19 cellular contexts compared by ENCODE assay signal in genomic region chr9:130387398-130387797, GRCh38. TPM values are rescaled to one million over a fixed set of nuclear protein-coding genes. Genes with fewer than 3 reads are reported as not detected.
DNase-seq lines count a peak whose midpoint lies in the region; ATAC-seq and TF ChIP-seq lines count a peak whose summit lies in the region.
"Had no signal": no experiment of that assay in that cellular context is flagged by ENCODE, and none has a peak within 500 bp of the region (broad histone marks: within the 10 kb centered on the region; RNA-seq: fewer than 3 reads in every experiment).

No MANE protein-coding gene starts in this region.

- DNase-seq in NCI-H748 (lab: John Stamatoyannopoulos, UW; ENCODE audit: unreplicated experiment) (peak; percentile 13), NCI-H748 treated with DMSO at 0.1 percent for 48 hours (lab: John Stamatoyannopoulos, UW) (no peak), GM23338 (ENCODE audit: low spot score) (no peak), SJCRH30 (peak; percentile 55 to 77), neural progenitor cell (ENCODE audit: low spot score) (no peak), Calu3 (no peak)
- DNase-seq in naive thymus-derived CD8-positive, alpha-beta T cell = no peak
- DNase-seq: AML-193; BE2C; CD4-positive, alpha-beta T cell; CD8-positive, alpha-beta memory T cell; DMS53; DMS79 treated with DMSO at 0.1 percent for 48 hours; GF-D8; GOT3 had no signal

- no peaks in the 10 kb centered on the region for H3K9me3 Mint-ChIP-seq in GM23338
- no peaks in the 10 kb centered on the region for H3K9me3 Mint-ChIP-seq in neural progenitor cell
- H3K9me3 Mint-ChIP-seq in naive thymus-derived CD8-positive, alpha-beta T cell = no peaks in the 10 kb centered on the region
- no peaks in the 10 kb centered on the region for H3K9me3 Mint-ChIP-seq in Calu3 (ENCODE audit: low read depth, unreplicated experiment)
- H3K9me3 Mint-ChIP-seq: CD14-positive monocyte; CD4-positive, alpha-beta T cell; CD8-positive, alpha-beta memory T cell had no signal

- H3K36me3 ChIP-seq in GM23338 (ENCODE audit: insufficient read depth) (no peaks in the 10 kb centered on the region), SJCRH30 (no peaks in the 10 kb centered on the region), neural progenitor cell (no peaks in the 10 kb centered on the region)
- H3K36me3 ChIP-seq: BE2C; BLaER1 treated with 17β-estradiol and CSF1 and Interleukin-3, amounts not matched to agents 10 nM and 100 nM; HAP-1 had no signal

- H2AFZ ChIP-seq in GM23338 (no peak overlapping the region), neural progenitor cell (replicated peaks) (peak overlapping the region; percentile 17)

- CTCF ChIA-PET in Calu3 (lab: Charles Lee) = no interaction called here

- H3K4me1 ChIP-seq in GM23338 (ENCODE audit: insufficient read depth) (no peaks in the 10 kb centered on the region), SJCRH30 (peaks cover 16% of the 10 kb centered on the region; the same call in 1 of the 2 replicates), neural progenitor cell (peaks cover 5% of the 10 kb centered on the region)
- H3K4me1 ChIP-seq: BE2C, HAP-1 had no signal

- H3K4me2 ChIP-seq in GM23338 (no peak overlapping the region), neural progenitor cell (no peak overlapping the region)
- H3K4me2 ChIP-seq: BLaER1 treated with 17β-estradiol and CSF1 and Interleukin-3, amounts not matched to agents 10 nM and 100 nM had no signal

- H3K9me3 ChIP-seq in SJCRH30 (replicated peaks) = no peaks in the 10 kb centered on the region
- H3K9me3 ChIP-seq in neural progenitor cell (ENCODE audit: low read depth) = no peaks in the 10 kb centered on the region
- H3K9me3 ChIP-seq: BE2C; BLaER1 treated with 17β-estradiol and CSF1 and Interleukin-3, amounts not matched to agents 10 nM and 100 nM; HAP-1 had no signal

- H3K79me2 ChIP-seq in GM23338 (replicated peaks; ENCODE audit: insufficient read depth) (no peaks in the 10 kb centered on the region), neural progenitor cell (ENCODE audit: low read depth) (no peaks in the 10 kb centered on the region)

- H3K27ac ChIP-seq in GM23338 (ENCODE audit: low read depth) (no peak overlapping the region), SJCRH30 (no peak overlapping the region), neural progenitor cell (no peak overlapping the region)
- H3K27ac ChIP-seq: 22Rv1; BLaER1 treated with 17β-estradiol and CSF1 and Interleukin-3, amounts not matched to agents 10 nM and 100 nM had no signal

- H3K27me3 Mint-ChIP-seq in GM23338 (ENCODE audit: insufficient read depth, low read depth, poor library complexity) (peaks cover 8% of the 10 kb centered on the region), neural progenitor cell (ENCODE audit: insufficient read depth, low read depth) (peaks cover 5% of the 10 kb centered on the region), Calu3 (ENCODE audit: unreplicated experiment) (peaks cover 31% of the 10 kb centered on the region)
- peaks cover 0 to 10% (median 1%) of the 10 kb centered on the region in 5 donors for H3K27me3 Mint-ChIP-seq in naive thymus-derived CD8-positive, alpha-beta T cell

- H3K9ac ChIP-seq in neural progenitor cell = no peak overlapping the region
- H3K9ac ChIP-seq: BLaER1 treated with 17β-estradiol and CSF1 and Interleukin-3, amounts not matched to agents 10 nM and 100 nM had no signal

- no peak for ATAC-seq in GM23338
- no peak for ATAC-seq in naive thymus-derived CD8-positive, alpha-beta T cell

- no peaks in the 10 kb centered on the region for H3K9me2 ChIP-seq in GM23338 (ENCODE audit: insufficient read depth)

- peaks cover 9% of the 10 kb centered on the region; the same call in 1 of the 3 replicates for H3K4me1 Mint-ChIP-seq in GM23338
- peaks cover 14% of the 10 kb centered on the region for H3K4me1 Mint-ChIP-seq in neural progenitor cell
- peaks cover 0 to 4% (median 0%) of the 10 kb centered on the region in 4 donors for H3K4me1 Mint-ChIP-seq in naive thymus-derived CD8-positive, alpha-beta T cell
- H3K4me1 Mint-ChIP-seq in Calu3 (ENCODE audit: low read depth, unreplicated experiment) = no peaks in the 10 kb centered on the region
- H3K4me1 Mint-ChIP-seq: CD14-positive monocyte; CD8-positive, alpha-beta memory T cell had no signal

- H3K4me3 ChIP-seq in GM23338 = no peak overlapping the region
- peak overlapping the region; percentile 38 for H3K4me3 ChIP-seq in SJCRH30
- H3K4me3 ChIP-seq in neural progenitor cell = no peak overlapping the region
- H3K4me3 ChIP-seq: BLaER1 treated with 17β-estradiol and CSF1 and Interleukin-3, amounts not matched to agents 10 nM and 100 nM; HAP-1 had no signal

- H3K27ac Mint-ChIP-seq in GM23338 (0 out of 2 replicates have a peak overlapping the region, but pooled peaks have one; percentile 29), neural progenitor cell (no peak overlapping the region), Calu3 (ENCODE audit: unreplicated experiment) (no peak overlapping the region)
- H3K27ac Mint-ChIP-seq in naive thymus-derived CD8-positive, alpha-beta T cell = no peak overlapping the region
- H3K27ac Mint-ChIP-seq: CD14-positive monocyte; CD4-positive, alpha-beta T cell; CD8-positive, alpha-beta memory T cell had no signal

- no peak overlapping the region for H3K4me3 Mint-ChIP-seq in GM23338
- no peak overlapping the region for H3K4me3 Mint-ChIP-seq in neural progenitor cell
- no peak overlapping the region for H3K4me3 Mint-ChIP-seq in naive thymus-derived CD8-positive, alpha-beta T cell
- no peak overlapping the region for H3K4me3 Mint-ChIP-seq in Calu3 (ENCODE audit: low read depth, unreplicated experiment)
- H3K4me3 Mint-ChIP-seq: CD4-positive, alpha-beta T cell; CD8-positive, alpha-beta memory T cell had no signal

- H3K36me3 Mint-ChIP-seq in GM23338 (ENCODE audit: low read depth) = peaks cover 8% of the 10 kb centered on the region; the same call in 2 of the 3 replicates
- no peaks in the 10 kb centered on the region for H3K36me3 Mint-ChIP-seq in neural progenitor cell
- no peaks in the 10 kb centered on the region for H3K36me3 Mint-ChIP-seq in naive thymus-derived CD8-positive, alpha-beta T cell
- H3K36me3 Mint-ChIP-seq in Calu3 (ENCODE audit: insufficient read depth, unreplicated experiment) = no peaks in the 10 kb centered on the region
- H3K36me3 Mint-ChIP-seq: CD14-positive monocyte; CD8-positive, alpha-beta memory T cell had no signal

- BruUV-seq in Calu3 (replicated peaks; lab: Mats Ljungman, UMichigan) = no TSS peak

- POLR2A ChIA-PET in naive thymus-derived CD8-positive, alpha-beta T cell (lab: Charles Lee) = no interaction called here

- H3F3A ChIP-seq in GM23338 (replicated peaks; ENCODE audit: low read depth) (no peaks in the 10 kb centered on the region), neural progenitor cell (ENCODE audit: low read depth) (no peaks in the 10 kb centered on the region)

- H4K20me1 ChIP-seq in GM23338 (replicated peaks; ENCODE audit: insufficient read depth) = no peaks in the 10 kb centered on the region
- no peaks in the 10 kb centered on the region for H4K20me1 ChIP-seq in neural progenitor cell (ENCODE audit: low read depth)

- intact Hi-C loops in Calu3 (cut with micrococcal nuclease; ENCODE audit: unreplicated experiment) = no loop called here

- TF ChIP-seq CTCF in GM23338 (conservative IDR thresholded peaks at IDR 0.05; ENCODE audit: low read depth in 2 of 2) = no peak
- TF ChIP-seq CTCF in neural progenitor cell (IDR thresholded peaks at IDR 0.05) = no peak
- no peak for TF ChIP-seq CTCF in Calu3 (IDR thresholded peaks at IDR 0.05; ENCODE audit: unreplicated experiment)

- H3K27me3 ChIP-seq in GM23338 (ENCODE audit: insufficient read depth) = no peaks in the 10 kb centered on the region
- H3K27me3 ChIP-seq in SJCRH30 = no peaks in the 10 kb centered on the region
- H3K27me3 ChIP-seq in neural progenitor cell = no peaks in the 10 kb centered on the region
- H3K27me3 ChIP-seq: BE2C; BLaER1 treated with 17β-estradiol and CSF1 and Interleukin-3, amounts not matched to agents 10 nM and 100 nM had no signal

TF ChIP-seq in GM23338, 12 proteins besides CTCF, POLR2A, EP300 and RAD21 (continues in another document):
- no peak for TF ChIP-seq REST (IDR thresholded peaks at IDR 0.05; ENCODE audit: unreplicated experiment)
- no peak for TF ChIP-seq ZNF114 (CRISPR knock-in tag; IDR thresholded peaks at IDR 0.05)
- TF ChIP-seq EZH2 (IDR thresholded peaks at IDR 0.05; ENCODE audit: low read depth, unreplicated experiment) = no peak
- no peak for TF ChIP-seq ZNF331 (CRISPR knock-in tag; IDR thresholded peaks at IDR 0.05; ENCODE audit: low read depth)
- no peak for TF ChIP-seq JUNB (IDR thresholded peaks at IDR 0.05; ENCODE audit: unreplicated experiment)
- TF ChIP-seq POLR2AphosphoS5 (IDR thresholded peaks at IDR 0.05; ENCODE audit: low read depth) = no peak
- no peak for TF ChIP-seq CREB1 (CRISPR knock-in tag; IDR thresholded peaks at IDR 0.05; ENCODE audit: low read depth)

RNA-seq across cellular contexts. Expression of gene ASS1, which starts 57.4 kb away (rescaled TPM):
- 98.1 and 103 TPM in 2 replicates for total RNA-seq in GM23338 (2014; rRNA removed; shearing (Covaris generic))
- polyA plus RNA-seq in GM23338 (2016; fragmentation: Nextera tagmentation; extraction: Ambion mirVana) = 65.8 and 72.5 TPM in 2 replicates
- total RNA-seq in SJCRH30 (2014; rRNA removed; shearing (Covaris generic)) = 1,949 and 1,974 TPM in 2 replicates
- total RNA-seq in neural progenitor cell (ENCODE audit: low replicate concordance) (22.5 and 28.9 TPM in 2 replicates), Calu3 (2022) (40.3 and 78.9 TPM in 2 replicates)
- total RNA-seq in naive thymus-derived CD8-positive, alpha-beta T cell = not detected
- polyA plus RNA-seq in naive thymus-derived CD8-positive, alpha-beta T cell = not detected
- total RNA-seq: CD4-positive, alpha-beta T cell had no signal
- polyA plus RNA-seq: CD14-positive monocyte; CD8-positive, alpha-beta memory T cell had no signal

Comparison
In these comparisons a context has a peak if more than half of its experiments do, and no peak if none do; other contexts are left out.
1. DNase-seq: peak in NCI-H748 (single experiment) and SJCRH30 (2 of 2); none in NCI-H748 treated with DMSO at 0.1 percent for 48 hours (single experiment), GM23338 (single experiment), neural progenitor cell (single experiment), naive thymus-derived CD8-positive, alpha-beta T cell (0 of 10) and Calu3 (single experiment).
2. RNA of gene ASS1, which starts 57.4 kb away (total RNA-seq): 1,949 to 1,974 TPM in SJCRH30, 98.1 to 103 TPM in GM23338, 40.3 to 78.9 TPM in Calu3 and 22.5 to 28.9 TPM in neural progenitor cell; not detected in naive thymus-derived CD8-positive, alpha-beta T cell; every median in the first group is over 10 times any median in the second.